In the genomic region with DNA sequence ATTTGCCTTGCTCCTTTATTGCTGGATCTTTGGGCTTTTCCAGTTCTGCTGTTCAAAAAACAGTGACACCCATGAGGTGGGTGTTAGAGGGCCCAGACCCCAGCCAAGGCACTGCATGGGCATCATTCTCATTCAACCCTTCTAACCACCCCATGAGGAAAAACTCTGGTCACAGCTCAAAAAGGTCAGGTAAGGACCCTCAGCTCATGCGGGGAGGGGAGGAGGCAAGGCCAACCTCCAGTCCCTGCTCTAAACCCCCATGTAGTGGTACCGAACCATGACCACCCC, we compare ENCODE assay signal across 1 cellular context.
TF ChIP-seq lines count a peak whose summit lies in the region.

No MANE protein-coding gene starts in this region.

TF ChIP-seq in endothelial cell of umbilical vein, 7 proteins besides CTCF, POLR2A, EP300 and RAD21:
- TF ChIP-seq JUN (IDR thresholded peaks at IDR 0.05; ENCODE audit: borderline replicate concordance, insufficient read depth, insufficient read length, low read depth) (no peak), POLR2AphosphoS5 (IDR thresholded peaks at IDR 0.05; ENCODE audit: insufficient read depth, low read depth, low read length) (no peak), EZH2 (IDR thresholded peaks at IDR 0.05; ENCODE audit: borderline replicate concordance, low read depth, low read length, severe bottlenecking) (no peak), MYC (IDR thresholded peaks at IDR 0.05; ENCODE audit: low read depth, low read length) (no peak), FOS (IDR thresholded peaks at IDR 0.05; ENCODE audit: borderline replicate concordance, insufficient read depth, low read length) (no peak), GATA2 (IDR thresholded peaks at IDR 0.05; ENCODE audit: insufficient read depth, insufficient read length, low read depth, low read length) (no peak)
- TF ChIP-seq, protein P1, sequence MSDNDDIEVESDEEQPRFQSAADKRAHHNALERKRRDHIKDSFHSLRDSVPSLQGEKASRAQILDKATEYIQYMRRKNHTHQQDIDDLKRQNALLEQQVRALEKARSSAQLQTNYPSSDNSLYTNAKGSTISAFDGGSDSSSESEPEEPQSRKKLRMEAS (IDR thresholded peaks at IDR 0.05; ENCODE audit: insufficient read depth, insufficient read length) = no peak
